ENCODE assay signal across 12 cellular contexts in the genomic region with DNA sequence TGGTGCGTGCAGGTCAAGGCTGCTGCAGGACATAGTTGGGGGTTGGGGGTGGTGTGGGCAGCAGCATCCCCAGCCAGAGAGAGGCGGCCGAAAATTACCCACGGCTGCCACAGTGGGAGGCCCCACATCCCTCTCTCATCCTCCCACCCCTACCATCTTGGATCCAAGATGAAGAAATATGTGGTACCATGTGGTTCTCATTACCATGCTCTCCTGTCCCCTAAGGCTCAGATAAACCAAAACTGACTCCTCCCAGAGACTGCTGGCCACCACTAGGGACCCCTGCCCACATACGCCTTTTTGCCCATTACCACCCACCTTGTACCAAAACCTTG.
DNase-seq lines count a peak whose midpoint lies in the region; ATAC-seq and TF ChIP-seq lines count a peak whose summit lies in the region.
"Had no signal": no experiment of that assay in that cellular context is flagged by ENCODE, and none has a peak within 500 bp of the region (broad histone marks: within the 10 kb centered on the region; RNA-seq: fewer than 3 reads in every experiment).

No MANE protein-coding gene starts in this region.

- H3K27me3 ChIP-seq in SK-N-SH (ENCODE audit: insufficient read depth) (no peaks in the 10 kb centered on the region), thoracic aorta (replicated peaks; ENCODE audit: insufficient read depth) (no peaks in the 10 kb centered on the region), HAP-1 (ENCODE audit: low read depth) (no peaks in the 10 kb centered on the region)
- H3K27me3 ChIP-seq: neutrophil had no signal

- no peak for TF ChIP-seq CTCF in SK-N-SH (IDR thresholded peaks at IDR 0.05)
- TF ChIP-seq CTCF in coronary artery (IDR thresholded peaks at IDR 0.05) = no peak
- TF ChIP-seq CTCF in thoracic aorta (IDR thresholded peaks at IDR 0.05) = no peak

- DNase-seq in SK-N-SH = no peak
- DNase-seq in coronary artery (ENCODE audit: low spot score) = no peak
- DNase-seq in thoracic aorta (ENCODE audit: low spot score) = no peak
- DNase-seq in HAP-1 (ENCODE audit: low spot score in 2 of 2) = no peak
- DNase-seq in SK-N-DZ (ENCODE audit: low spot score) = no peak
- DNase-seq in islet precursor cell = no peak
- DNase-seq: activated CD4-positive, alpha-beta T cell treated with anti-CD3 and anti-CD28 coated beads, Interleukin-2, amount 10 ng/mL, durations not matched to agents 7 days and 5 days; activated naive CD4-positive, alpha-beta T cell treated with anti-CD3 and anti-CD28 coated beads, Interleukin-2, amount 50 U/mL, for 16 hours; NCI-H524 treated with DMSO at 0.1 percent for 48 hours had no signal

- H3K4me3 ChIP-seq in SK-N-SH (ENCODE audit: low read depth in 2 of 2, low read length in 1 of 2) (no peak overlapping the region), coronary artery (peak overlapping the region; percentile 33), mesodermal cell (ENCODE audit: extremely low read depth, insufficient read depth, low read length, poor library complexity, severe bottlenecking) (no peak overlapping the region), thoracic aorta (peak overlapping the region; percentile 40), HAP-1 (no peak overlapping the region)
- H3K4me3 ChIP-seq: SK-N-MC had no signal

- in situ Hi-C loops in HAP-1 (cut with MboI; ENCODE audit: low sequenced_read_pairs) = no loop called here

- no peak for ATAC-seq in thoracic aorta (ENCODE audit: insufficient number of reproducible peaks, low FRiP score, low read depth)

- peaks cover 6% of the 10 kb centered on the region; the same call in 1 of the 2 replicates for H3K79me2 ChIP-seq in SK-N-SH (ENCODE audit: insufficient read depth)

- no peaks in the 10 kb centered on the region for H4K20me1 ChIP-seq in SK-N-SH (ENCODE audit: insufficient read depth)

- 90% methylated on average over 2 of the region's 5 CpGs for WGBS in SK-N-SH (ENCODE audit: low lambda C conversion rate)
- 100% methylated on average over 1 of the region's 5 CpGs for WGBS in mesodermal cell (ENCODE audit: insufficient coverage in 2 of 2), 2 experiments

- H3K9me3 ChIP-seq in SK-N-SH (no peaks in the 10 kb centered on the region), mesodermal cell (ENCODE audit: control insufficient read depth, low read length) (no peaks in the 10 kb centered on the region), thoracic aorta (no peaks in the 10 kb centered on the region), HAP-1 (no peaks in the 10 kb centered on the region)
- H3K9me3 ChIP-seq: neutrophil had no signal

- no peaks in the 10 kb centered on the region for H3K9me2 ChIP-seq in SK-N-SH

- H2AFZ ChIP-seq in SK-N-SH (ENCODE audit: low read depth) = no peak overlapping the region

- peaks cover 67 to 80% of the 10 kb centered on the region in 2 experiments for H3K4me1 ChIP-seq in SK-N-SH (ENCODE audit: control insufficient read depth in 1 of 2, insufficient read depth in 2 of 2, low read depth in 1 of 2, low read length in 1 of 2)
- H3K4me1 ChIP-seq in mesodermal cell (ENCODE audit: control insufficient read depth, insufficient read depth, low read length, poor library complexity, severe bottlenecking) = peaks cover 51% of the 10 kb centered on the region
- H3K4me1 ChIP-seq in thoracic aorta (ENCODE audit: control insufficient read depth in 1 of 2, low read depth in 2 of 2) = peaks cover 57 to 89% of the 10 kb centered on the region in 2 donors
- no peaks in the 10 kb centered on the region for H3K4me1 ChIP-seq in HAP-1

- TF ChIP-seq EP300 in SK-N-SH (IDR thresholded peaks at IDR 0.05; ENCODE audit: borderline replicate concordance in 1 of 2, low read depth in 1 of 2, low read length in 1 of 2) = no peak

- peaks cover 37% of the 10 kb centered on the region for H3F3A ChIP-seq in SK-N-SH (replicated peaks; ENCODE audit: insufficient read depth)

- H3K4me2 ChIP-seq in SK-N-SH = peak overlapping the region; percentile 64

- peak overlapping the region; percentile 21; the same call in 1 of the 2 replicates for H3K9ac ChIP-seq in SK-N-SH

- POLR2A ChIA-PET in SK-N-SH (lab: Yijun Ruan, JAX) = no interaction called here

- CTCF ChIA-PET in SK-N-SH (lab: Yijun Ruan, JAX) = interaction anchor here (1.0 to 2.7 kb wide), 7 partner anchors 20 to 120 kb away, joined by 3 to 12 read pairs (median 4); partner anchors contain the start of gene HIC1

- no peak for TF ChIP-seq RAD21 in SK-N-SH (IDR thresholded peaks at IDR 0.05; ENCODE audit: low read length)

- peak overlapping the region; percentile 91 to 98 for H3K27ac ChIP-seq in SK-N-SH (ENCODE audit: low read depth in 2 of 2, low read length in 1 of 2)
- H3K27ac ChIP-seq in coronary artery = peak overlapping the region; percentile 68 to 83
- peak overlapping the region; percentile 58 for H3K27ac ChIP-seq in mesodermal cell (ENCODE audit: low read depth, low read length, severe bottlenecking)
- H3K27ac ChIP-seq in thoracic aorta = peak overlapping the region; percentile 80 to 81
- H3K27ac ChIP-seq: neutrophil, SK-N-MC had no signal

- H3K36me3 ChIP-seq in SK-N-SH (replicated peaks in 1 of 2; ENCODE audit: control insufficient read depth in 1 of 2, insufficient read depth in 2 of 2, low read length in 1 of 2) (peaks cover 6 to 10% of the 10 kb centered on the region in 2 experiments), mesodermal cell (ENCODE audit: control insufficient read depth, insufficient read depth, low read length) (peaks cover 48% of the 10 kb centered on the region), thoracic aorta (no peaks in the 10 kb centered on the region), HAP-1 (replicated peaks) (no peaks in the 10 kb centered on the region; the same call in none of the 2 replicates)

TF ChIP-seq in SK-N-SH, 30 proteins besides CTCF, POLR2A, EP300 and RAD21:
- TF ChIP-seq RXRA (IDR thresholded peaks at IDR 0.05; ENCODE audit: borderline replicate concordance, low read depth) (no peak), RFX5 (IDR thresholded peaks at IDR 0.05; ENCODE audit: low read length) (no peak), RCOR1 (IDR thresholded peaks at IDR 0.05; ENCODE audit: low read length) (no peak), MEF2A (IDR thresholded peaks at IDR 0.05; ENCODE audit: borderline replicate concordance, low read depth) (no peak), IRF3 (IDR thresholded peaks at IDR 0.05; ENCODE audit: low read depth, low read length) (no peak), YY1 (IDR thresholded peaks at IDR 0.05; ENCODE audit: low read depth) (no peak), NFIC (IDR thresholded peaks at IDR 0.05; ENCODE audit: borderline replicate concordance) (no peak)

Comparison
In these comparisons a context has a peak if more than half of its experiments do, and no peak if none do; other contexts are left out.
1. H3K4me3 ChIP-seq: peak in coronary artery (single experiment) and thoracic aorta (single experiment); none in SK-N-SH (0 of 2), mesodermal cell (single experiment) and HAP-1 (single experiment).
2. Peak in every context shown above with its lines, with median percentiles within 50 percentile points of each other: H3K27ac ChIP-seq.